15 cellular contexts compared by ENCODE assay signal in genomic region chr15:36426696-36427095, GRCh38.
"Had no signal": no experiment of that assay in that cellular context is flagged by ENCODE, and none has a peak within 500 bp of the region (broad histone marks: within the 10 kb centered on the region; RNA-seq: fewer than 3 reads in every experiment).

No MANE protein-coding gene starts in this region.

- H3K27ac ChIP-seq: neutrophil, parathyroid adenoma, right lobe of liver, spleen, thoracic aorta, upper lobe of left lung had no signal

- H3K4me3 ChIP-seq: right lobe of liver, spleen, thoracic aorta, upper lobe of left lung had no signal

- H3K4me1 ChIP-seq: parathyroid adenoma, right lobe of liver, spleen, upper lobe of left lung had no signal

- DNase-seq: activated CD4-positive, alpha-beta memory T cell treated with anti-CD3 and anti-CD28 coated beads for 36 hours; activated CD4-positive, alpha-beta T cell treated with anti-CD3 and anti-CD28 coated beads for 4 hours; activated gamma-delta T cell treated with Interleukin-2 at 50 U/mL for 16 hours; activated T-cell treated with anti-CD3 and anti-CD28 coated beads for 4 hours; effector CD4-positive, alpha-beta T cell; left cardiac atrium; mesendoderm; natural killer cell; right lobe of liver; spleen; stimulated activated naive B cell treated with anti-CD40 and anti-IgM and Interleukin-4, amounts not matched to agents 10 μg/mL and 1 μg/mL and 100 μg/mL, for 72 hours; upper lobe of left lung had no signal

- H3K79me2 ChIP-seq: parathyroid adenoma had no signal

- H3K36me3 ChIP-seq: neutrophil, right lobe of liver, spleen, thoracic aorta, upper lobe of left lung had no signal

- H3K9me3 ChIP-seq: neutrophil, right lobe of liver, upper lobe of left lung had no signal

- H3K9ac ChIP-seq: parathyroid adenoma had no signal

- H2AFZ ChIP-seq: parathyroid adenoma had no signal

- H3K27me3 ChIP-seq: neutrophil, right lobe of liver, spleen, upper lobe of left lung had no signal
